ENCODE assay signal across 29 cellular contexts in the genomic region with DNA sequence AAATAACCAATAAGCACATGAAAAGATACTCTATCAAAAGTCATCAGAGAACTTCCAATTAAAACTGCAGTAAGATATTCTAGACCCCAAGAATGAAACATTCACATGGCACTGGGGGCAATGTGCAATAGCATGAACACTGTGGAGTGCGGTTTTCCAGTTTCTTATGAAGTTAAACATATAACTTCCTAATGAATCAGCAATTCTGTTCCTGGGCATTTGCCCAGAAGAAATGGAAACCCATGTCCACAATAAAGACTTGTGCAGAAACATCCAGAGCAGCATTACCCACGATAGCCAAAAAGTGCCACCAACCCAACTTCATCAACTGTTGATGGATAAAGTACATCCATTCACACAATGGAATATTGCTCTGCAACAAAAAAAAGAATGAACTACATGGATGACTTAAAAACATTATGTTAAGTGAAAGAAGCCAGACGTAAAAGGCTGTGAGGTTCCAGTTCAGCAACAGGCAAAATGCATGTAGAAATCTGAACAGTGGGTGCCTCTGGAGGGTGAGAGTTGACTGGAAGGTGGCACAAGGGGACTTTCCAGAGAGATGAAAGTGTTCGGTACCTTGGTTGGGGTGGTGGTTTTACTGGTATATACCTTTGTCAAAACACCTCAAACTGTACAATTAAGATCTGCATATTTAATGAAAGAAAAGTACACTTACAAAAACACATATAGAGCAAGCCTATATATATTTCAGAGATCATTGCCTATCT.
"Had no signal": no experiment of that assay in that cellular context is flagged by ENCODE, and none has a peak within 500 bp of the region (broad histone marks: within the 10 kb centered on the region; RNA-seq: fewer than 3 reads in every experiment).

No MANE protein-coding gene starts in this region.

- DNase-seq: activated CD4-positive, alpha-beta T cell treated with anti-CD3 and anti-CD28 coated beads, Interleukin-2, amount 10 ng/mL, durations not matched to agents 24 days and 14 days; activated CD4-positive, CD25-positive, alpha-beta regulatory T cell; activated CD8-positive, alpha-beta T cell treated with anti-CD3 and anti-CD28 coated beads, Interleukin-2, amount 10 ng/mL, durations not matched to agents 7 days and 5 days; activated naive CD4-positive, alpha-beta T cell; adrenal gland; effector memory CD8-positive, alpha-beta T cell; heart left ventricle; left ventricle myocardium superior; mammary epithelial cell; midbrain; natural killer cell; retina; sigmoid colon; stimulated activated CD4-positive, alpha-beta T cell treated with anti-CD3 and anti-CD28 coated beads, Interleukin-15, amount 100 ng/mL, for 24 hours; stimulated activated CD4-positive, alpha-beta T cell treated with anti-CD3 and anti-CD28 coated beads, Interleukin-2, amount 100 ng/mL, for 48 hours; stimulated activated CD8-positive, alpha-beta memory T cell treated with anti-CD3 and anti-CD28 coated beads, Interleukin-4, amount 100 ng/mL, for 48 hours; stimulated activated naive CD4-positive, alpha-beta T cell had no signal

- FAIRE-seq: endothelial cell of umbilical vein, islet of Langerhans had no signal

- H3K4me1 Mint-ChIP-seq: activated CD4-positive, alpha-beta T cell treated with anti-CD3 and anti-CD28 coated beads, Interleukin-2, amount 10 ng/mL, durations not matched to agents 24 days and 14 days; central memory CD8-positive, alpha-beta T cell; natural killer cell had no signal

- H3K27me3 ChIP-seq: adrenal gland, ascending aorta, heart left ventricle, sigmoid colon, vagina had no signal

- H3K4me2 ChIP-seq: smooth muscle cell had no signal

- H3K9me3 ChIP-seq: adrenal gland, ascending aorta, heart left ventricle, sigmoid colon, thoracic aorta, vagina had no signal

- ATAC-seq: activated CD8-positive, alpha-beta T cell treated with anti-CD3 and anti-CD28 coated beads, Interleukin-2, amount 10 ng/mL, durations not matched to agents 7 days and 5 days; effector memory CD8-positive, alpha-beta T cell; esophagus mucosa; heart left ventricle; left ventricle myocardium superior; natural killer cell had no signal

- H3K36me3 ChIP-seq: adrenal gland, ascending aorta, sigmoid colon, thoracic aorta, vagina had no signal

- H3K4me3 Mint-ChIP-seq: activated CD4-positive, alpha-beta T cell treated with anti-CD3 and anti-CD28 coated beads, Interleukin-2, amount 10 ng/mL, durations not matched to agents 24 days and 14 days; activated CD8-positive, alpha-beta T cell treated with anti-CD3 and anti-CD28 coated beads, Interleukin-2, amount 10 ng/mL, durations not matched to agents 7 days and 5 days; activated naive CD8-positive, alpha-beta T cell; central memory CD8-positive, alpha-beta T cell; effector memory CD8-positive, alpha-beta T cell; natural killer cell; type B pancreatic cell had no signal

- H3K4me3 ChIP-seq: adrenal gland, ascending aorta, heart left ventricle, sigmoid colon, smooth muscle cell, thoracic aorta, vagina had no signal

- H3K9me3 Mint-ChIP-seq: activated CD4-positive, alpha-beta T cell treated with anti-CD3 and anti-CD28 coated beads, Interleukin-2, amount 10 ng/mL, durations not matched to agents 24 days and 14 days; activated T-helper 2 cell treated with anti-CD3 and anti-CD28 coated beads, Interferon-gamma antibody, Interleukin-2, Interleukin-4, amounts not matched to agents 10 μg/mL and 5 μg/mL and 100 μg/mL, durations not matched to agents 14 hours and 24 hours and 36 hours; central memory CD8-positive, alpha-beta T cell; effector memory CD8-positive, alpha-beta T cell; natural killer cell had no signal

- H3K27ac ChIP-seq: adrenal gland, ascending aorta, sigmoid colon, thoracic aorta, vagina had no signal

- H3K27ac Mint-ChIP-seq: activated CD4-positive, alpha-beta T cell treated with anti-CD3 and anti-CD28 coated beads, Interleukin-2, amount 10 ng/mL, durations not matched to agents 24 days and 14 days; activated CD8-positive, alpha-beta T cell treated with anti-CD3 and anti-CD28 coated beads, Interleukin-2, amount 10 ng/mL, durations not matched to agents 7 days and 5 days; activated naive CD8-positive, alpha-beta T cell; activated T-helper 2 cell treated with anti-CD3 and anti-CD28 coated beads, Interferon-gamma antibody, Interleukin-2, Interleukin-4, amounts not matched to agents 10 μg/mL and 5 μg/mL and 100 μg/mL, durations not matched to agents 14 hours and 24 hours and 36 hours; natural killer cell; progenitor cell of endocrine pancreas; type B pancreatic cell had no signal

- H3K4me1 ChIP-seq: adrenal gland, ascending aorta, vagina had no signal

- H3K36me3 Mint-ChIP-seq: activated naive CD8-positive, alpha-beta T cell; natural killer cell; type B pancreatic cell had no signal

- H3K27me3 Mint-ChIP-seq: activated CD4-positive, alpha-beta T cell treated with anti-CD3 and anti-CD28 coated beads, Interleukin-2, amount 10 ng/mL, durations not matched to agents 24 days and 14 days had no signal
